ENCODE assay signal across 1 cellular context in genomic region chr11:78961186-78961782, GRCh38.
A peak's percentile ranks its signal among the peaks of the same experiment; 100 is the strongest.
TF ChIP-seq lines count a peak whose summit lies in the region.

No MANE protein-coding gene starts in this region.

TF ChIP-seq in H1, 55 proteins besides CTCF, POLR2A, EP300 and RAD21:
- peak; percentile 14; the same call in 1 of the 2 replicates for TF ChIP-seq MAX (IDR thresholded peaks at IDR 0.05)
- no peak for TF ChIP-seq GABPA (IDR thresholded peaks at IDR 0.05; ENCODE audit: borderline replicate concordance, insufficient read depth, low read length)
